Comparison of ENCODE assay signal across 10 cellular contexts in the genomic region with DNA sequence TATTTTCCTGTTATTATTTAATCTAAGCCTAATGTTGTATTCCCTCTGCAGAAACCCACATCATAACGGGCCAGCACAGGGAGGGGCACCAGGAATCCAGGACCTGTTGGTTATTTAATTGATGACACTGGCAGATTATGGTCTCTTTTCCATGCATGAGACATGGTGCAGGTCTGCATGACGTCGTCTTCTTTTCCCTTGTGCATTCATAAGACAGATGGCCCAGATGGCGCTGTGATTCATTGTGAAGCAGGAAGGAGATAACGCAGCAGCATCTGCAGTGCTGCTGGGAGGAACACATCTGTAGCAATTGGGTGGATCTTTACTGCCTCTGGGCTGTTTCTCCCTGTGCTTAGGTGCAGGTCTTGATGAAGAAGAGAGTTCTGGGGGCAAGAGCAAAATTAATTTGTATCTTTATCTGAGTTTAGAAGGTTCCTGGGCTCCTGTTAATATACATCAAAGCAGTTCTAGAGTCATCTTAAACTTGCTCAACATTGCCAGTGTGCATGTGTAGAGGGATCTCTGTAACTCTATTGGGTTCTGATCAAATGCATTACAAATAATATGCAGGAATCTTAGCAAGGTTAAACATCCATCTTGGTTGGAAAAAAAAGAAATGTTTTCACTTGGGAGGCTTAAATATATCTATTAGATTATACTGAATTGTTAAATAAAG.
DNase-seq lines count a peak whose midpoint lies in the region; ATAC-seq, FAIRE-seq and TF ChIP-seq lines count a peak whose summit lies in the region.
"Had no signal": no experiment of that assay in that cellular context is flagged by ENCODE, and none has a peak within 500 bp of the region (broad histone marks: within the 10 kb centered on the region; RNA-seq: fewer than 3 reads in every experiment).

No MANE protein-coding gene starts in this region.

- H3K4me2 ChIP-seq in astrocyte (ENCODE audit: low read length) (peak overlapping the region; percentile 9), skeletal muscle satellite cell (ENCODE audit: low read length) (peak overlapping the region; percentile 5)

- ATAC-seq in HG03565 (IDR thresholded peaks at IDR 0.05; ENCODE audit: unreplicated experiment), result peak; percentile 52

- FAIRE-seq in astrocyte (lab: Jason Lieb, UNC), result peak; percentile 93

- H3K4me3 ChIP-seq in astrocyte (ENCODE audit: insufficient read depth, low read depth, low read length) (no peak overlapping the region), skeletal muscle satellite cell (ENCODE audit: low read length) (no peak overlapping the region)

- no peaks in the 10 kb centered on the region for H3K36me3 Mint-ChIP-seq in astrocyte (ENCODE audit: low read depth, unreplicated experiment)
- H3K36me3 Mint-ChIP-seq: CD4-positive, CD25-positive, alpha-beta regulatory T cell had no signal

- H3K9ac ChIP-seq in astrocyte (ENCODE audit: low read length), result no peak overlapping the region
- peak overlapping the region; percentile 25 for H3K9ac ChIP-seq in skeletal muscle satellite cell (ENCODE audit: low read depth, low read length)

- TF ChIP-seq CTCF in astrocyte (IDR thresholded peaks at IDR 0.05; ENCODE audit: insufficient read depth, low read depth, low read length), result no peak

- no peaks in the 10 kb centered on the region for H3K27me3 Mint-ChIP-seq in astrocyte (ENCODE audit: low read depth, unreplicated experiment)

- peaks cover 56% of the 10 kb centered on the region for H3K4me1 Mint-ChIP-seq in astrocyte (ENCODE audit: low read depth, unreplicated experiment)

- no peaks in the 10 kb centered on the region for H3K36me3 ChIP-seq in astrocyte (ENCODE audit: insufficient read depth, low read length)
- H3K36me3 ChIP-seq in skeletal muscle satellite cell (ENCODE audit: insufficient read depth, low read length), result no peaks in the 10 kb centered on the region

- H2AFZ ChIP-seq in astrocyte (ENCODE audit: low read depth, low read length), result no peak overlapping the region

- H3K27me3 ChIP-seq in astrocyte (ENCODE audit: insufficient read depth, low read length) (no peaks in the 10 kb centered on the region), skeletal muscle satellite cell (ENCODE audit: control insufficient read depth, insufficient read depth, low read length) (no peaks in the 10 kb centered on the region)

- H3K27ac ChIP-seq in astrocyte (ENCODE audit: low read depth, low read length), result peak overlapping the region; percentile 67

- DNase-seq in activated CD4-positive, alpha-beta T cell treated with anti-CD3 and anti-CD28 coated beads for 48 hours, result peak; percentile 18
- no peak for DNase-seq in activated CD4-positive, alpha-beta T cell treated with anti-CD3 and anti-CD28 coated beads, Interleukin-2, amount 50 U/mL, for 48 hours
- DNase-seq in astrocyte (ENCODE audit: low read depth) (peak; percentile 96), NK-92 (lab: John Stamatoyannopoulos, UW; ENCODE audit: unreplicated experiment) (no peak), iPS-NIHi7 (ENCODE audit: extremely low spot score) (no peak), KBM-7 (no peak)
- DNase-seq: CD4-positive, CD25-positive, alpha-beta regulatory T cell had no signal

- peak overlapping the region; percentile 96 for H3K27ac Mint-ChIP-seq in astrocyte (ENCODE audit: unreplicated experiment)
- H3K27ac Mint-ChIP-seq: CD4-positive, CD25-positive, alpha-beta regulatory T cell; stimulated activated naive CD8-positive, alpha-beta T cell treated with anti-CD3 and anti-CD28 coated beads, Interleukin-15, Interleukin-2, amounts not matched to agents 100 ng/mL and 50 ng/mL, for 24 hours had no signal

- no peaks in the 10 kb centered on the region for H3K79me2 ChIP-seq in astrocyte (ENCODE audit: insufficient read depth, low read length)

- H3K9me3 ChIP-seq in astrocyte (ENCODE audit: insufficient read depth, low read depth, low read length) (no peaks in the 10 kb centered on the region), skeletal muscle satellite cell (replicated peaks; ENCODE audit: low read length) (no peaks in the 10 kb centered on the region)

- in situ Hi-C loops in KBM-7 (cut with MboI; ENCODE audit: low pct_unique_long_range_greater_than_20kb, low sequenced_read_pairs), result no loop called here

- H3K4me3 Mint-ChIP-seq in astrocyte (ENCODE audit: unreplicated experiment), result no peak overlapping the region
- H3K4me3 Mint-ChIP-seq: CD4-positive, CD25-positive, alpha-beta regulatory T cell; stimulated activated naive CD8-positive, alpha-beta T cell treated with anti-CD3 and anti-CD28 coated beads, Interleukin-15, Interleukin-2, amounts not matched to agents 100 ng/mL and 50 ng/mL, for 24 hours had no signal

- H4K20me1 ChIP-seq in astrocyte (ENCODE audit: insufficient read depth, low read length), result no peaks in the 10 kb centered on the region

- H3K9me3 Mint-ChIP-seq in astrocyte (ENCODE audit: unreplicated experiment), result no peaks in the 10 kb centered on the region
- H3K9me3 Mint-ChIP-seq: stimulated activated naive CD8-positive, alpha-beta T cell treated with anti-CD3 and anti-CD28 coated beads, Interleukin-15, Interleukin-2, amounts not matched to agents 100 ng/mL and 50 ng/mL, for 24 hours had no signal

- H3K4me1 ChIP-seq in astrocyte (ENCODE audit: insufficient read depth, low read length), result peaks cover 44% of the 10 kb centered on the region
- peaks cover 76% of the 10 kb centered on the region for H3K4me1 ChIP-seq in skeletal muscle satellite cell (ENCODE audit: control insufficient read depth, insufficient read depth, low read length)

Comparison
In these comparisons a context has a peak if more than half of its experiments do, and no peak if none do; other contexts are left out.
1. DNase-seq: peak in activated CD4-positive, alpha-beta T cell treated with anti-CD3 and anti-CD28 coated beads for 48 hours (single experiment) and astrocyte (single experiment); none in activated CD4-positive, alpha-beta T cell treated with anti-CD3 and anti-CD28 coated beads, Interleukin-2, amount 50 U/mL, for 48 hours (0 of 2), NK-92 (single experiment), iPS-NIHi7 (single experiment) and KBM-7 (single experiment).